In genomic region chr10:23364378-23364777, GRCh38 we compare ENCODE assay signal across 15 cellular contexts. TPM values are rescaled to one million over a fixed set of nuclear protein-coding genes. Genes with fewer than 3 reads are reported as not detected.
A peak's percentile ranks its signal among the peaks of the same experiment; 100 is the strongest.
DNase-seq lines count a peak whose midpoint lies in the region; ATAC-seq and TF ChIP-seq lines count a peak whose summit lies in the region.
"Had no signal": no experiment of that assay in that cellular context is flagged by ENCODE, and none has a peak within 500 bp of the region (broad histone marks: within the 10 kb centered on the region; RNA-seq: fewer than 3 reads in every experiment).

No MANE protein-coding gene starts in this region.

- ATAC-seq in GM18868 (IDR thresholded peaks at IDR 0.05; ENCODE audit: unreplicated experiment), result peak; percentile 20
- no peak for ATAC-seq in central memory CD8-positive, alpha-beta T cell (replicated peaks; ENCODE audit: extremely low read depth, poor library complexity, severe bottlenecking)
- ATAC-seq in Right ventricle myocardium superior (ENCODE audit: poor library complexity), result no peak

- POLR2A ChIA-PET in CD8-positive, alpha-beta memory T cell (lab: Charles Lee), result no interaction called here
- POLR2A ChIA-PET in RWPE1 (lab: Yijun Ruan, JAX; ENCODE audit: low non-redundant PET), result no interaction called here

- H3K4me1 Mint-ChIP-seq in CD8-positive, alpha-beta memory T cell, result peaks cover 49 to 56% (median 54%) of the 10 kb centered on the region in 3 donors
- H3K4me1 Mint-ChIP-seq in central memory CD8-positive, alpha-beta T cell, result peaks cover 34% of the 10 kb centered on the region

- CTCF ChIA-PET in CD8-positive, alpha-beta memory T cell (lab: Charles Lee), result interaction anchor here (2.0 to 2.3 kb wide), 2 partner anchors 9 to 74 kb away, joined by 4 to 6 read pairs; partner anchors contain the start of gene OTUD1
- CTCF ChIA-PET in RWPE1 (lab: Yijun Ruan, JAX), result no interaction called here

- no peaks in the 10 kb centered on the region for H3K27me3 ChIP-seq in CD8-positive, alpha-beta memory T cell (ENCODE audit: insufficient read depth, low read length, poor library complexity, severe bottlenecking)
- H3K27me3 ChIP-seq: BLaER1, transverse colon had no signal

- H3K4me3 ChIP-seq in CD8-positive, alpha-beta memory T cell (ENCODE audit: low read length), result no peak overlapping the region
- H3K4me3 ChIP-seq: BLaER1, transverse colon had no signal

- peaks cover 46% of the 10 kb centered on the region for H3K4me1 ChIP-seq in CD8-positive, alpha-beta memory T cell (ENCODE audit: insufficient read depth, low read length)
- H3K4me1 ChIP-seq: transverse colon had no signal

- intact Hi-C loops in Right ventricle myocardium superior (cut with DNase I), result no loop called here

- no peak for DNase-seq in CD8-positive, alpha-beta memory T cell
- DNase-seq in RWPE1 (ENCODE audit: low spot score), result no peak
- no peak for DNase-seq in central memory CD8-positive, alpha-beta T cell (ENCODE audit: low spot score in 2 of 2)
- no peak for DNase-seq in occipital lobe (lab: John Stamatoyannopoulos, UW)
- DNase-seq in Right ventricle myocardium superior, result no peak
- DNase-seq in germinal center (ENCODE audit: low spot score), result no peak
- no peak for DNase-seq in NCI-H1930 (lab: John Stamatoyannopoulos, UW)
- DNase-seq: activated CD8-positive, alpha-beta memory T cell treated with anti-CD3 and anti-CD28 coated beads, Interleukin-2, amount 50 U/mL, for 4 hours; hypothalamus; naive B cell; NCI-H1048; NCI-H2227 treated with DMSO at 0.1 percent for 48 hours; transverse colon had no signal

- H3K27ac ChIP-seq in CD8-positive, alpha-beta memory T cell (ENCODE audit: low read depth, low read length), result no peak overlapping the region
- H3K27ac ChIP-seq in RWPE1, result peak overlapping the region; percentile 81; the same call in 1 of the 2 replicates
- H3K27ac ChIP-seq: BLaER1, transverse colon had no signal

- H3K36me3 Mint-ChIP-seq in CD8-positive, alpha-beta memory T cell, result no peaks in the 10 kb centered on the region
- peaks cover 4% of the 10 kb centered on the region for H3K36me3 Mint-ChIP-seq in central memory CD8-positive, alpha-beta T cell (ENCODE audit: insufficient read depth)

- H3K36me3 ChIP-seq in CD8-positive, alpha-beta memory T cell (ENCODE audit: insufficient read depth, low read length), result no peaks in the 10 kb centered on the region
- H3K36me3 ChIP-seq: BLaER1, transverse colon had no signal

- no peaks in the 10 kb centered on the region for H3K9me3 Mint-ChIP-seq in CD8-positive, alpha-beta memory T cell
- no peaks in the 10 kb centered on the region for H3K9me3 Mint-ChIP-seq in central memory CD8-positive, alpha-beta T cell

- no peak for TF ChIP-seq CTCF in RWPE1 (conservative IDR thresholded peaks at IDR 0.05; ENCODE audit: low read depth)

- H3K9me3 ChIP-seq in CD8-positive, alpha-beta memory T cell (ENCODE audit: low read length), result no peaks in the 10 kb centered on the region
- H3K9me3 ChIP-seq: transverse colon had no signal

- no peaks in the 10 kb centered on the region for H3K27me3 Mint-ChIP-seq in CD8-positive, alpha-beta memory T cell
- no peaks in the 10 kb centered on the region for H3K27me3 Mint-ChIP-seq in central memory CD8-positive, alpha-beta T cell

- peak overlapping the region; percentile 74 to 97 (median 92) for H3K27ac Mint-ChIP-seq in CD8-positive, alpha-beta memory T cell
- peak overlapping the region; percentile 70 for H3K27ac Mint-ChIP-seq in central memory CD8-positive, alpha-beta T cell (ENCODE audit: low read depth)

- peak overlapping the region in 6 of 7 donors; percentile 1 to 84 (median 70) for H3K4me3 Mint-ChIP-seq in CD8-positive, alpha-beta memory T cell
- peak overlapping the region; percentile 1 for H3K4me3 Mint-ChIP-seq in central memory CD8-positive, alpha-beta T cell

RNA-seq across cellular contexts. Expression of gene C10orf67, which starts 19.8 kb away (rescaled TPM):
- total RNA-seq in CD8-positive, alpha-beta memory T cell, result not detected
- 0.26 TPM for polyA plus RNA-seq in CD8-positive, alpha-beta memory T cell
- total RNA-seq in occipital lobe (0.16 TPM), Right ventricle myocardium superior (0.54 TPM)
- total RNA-seq: transverse colon had no signal
